8 cellular contexts compared by ENCODE assay signal in genomic region chr16:71927383-71927782, GRCh38. TPM values are rescaled to one million over a fixed set of nuclear protein-coding genes. Genes with fewer than 3 reads are reported as not detected.
DNase-seq lines count a peak whose midpoint lies in the region; ATAC-seq and TF ChIP-seq lines count a peak whose summit lies in the region.

No MANE protein-coding gene starts in this region.

- no peaks in the 10 kb centered on the region for H3K27me3 Mint-ChIP-seq in H9 (ENCODE audit: low read depth)

- H2BK120ac ChIP-seq in H9 (ENCODE audit: low read depth, low read length, poor library complexity, severe bottlenecking) = no peak overlapping the region

- DNase-seq in AG09319 (ENCODE audit: extremely low read depth, low read depth) = peak; percentile 72
- peak; percentile 77 for DNase-seq in MG63
- peak; percentile 72 for DNase-seq in dedifferentiated amniotic fluid mesenchymal stem cell (ENCODE audit: extremely low spot score)
- peak in 1 of 3 donors; percentile 77 for DNase-seq in mucosa of descending colon
- DNase-seq in H9 = no peak
- no peak for DNase-seq in cerebellar cortex (ENCODE audit: low spot score)
- DNase-seq in NCI-H345 treated with DMSO at 0.1 percent for 48 hours (lab: John Stamatoyannopoulos, UW; ENCODE audit: unreplicated experiment) = no peak
- no peak for DNase-seq in NCI-H774 (lab: John Stamatoyannopoulos, UW)

- H3K4me3 Mint-ChIP-seq in H9 = no peak overlapping the region

- whole genome bisulfite sequencing in H9 (ENCODE audit: extremely low coverage, insufficient read length, low lambda C conversion rate) = no CpG with 5 or more reads among the region's 3 CpGs

- no peaks in the 10 kb centered on the region for H3K79me2 ChIP-seq in H9 (ENCODE audit: insufficient read depth, low read length)

- no peak overlapping the region for H3K56ac ChIP-seq in H9 (ENCODE audit: insufficient read length, low read depth, low read length)

- no peaks in the 10 kb centered on the region for H3K23me2 ChIP-seq in H9 (ENCODE audit: insufficient read length, low read depth, low read length, poor library complexity, severe bottlenecking)

- no peaks in the 10 kb centered on the region for H3K79me1 ChIP-seq in H9 (ENCODE audit: insufficient read depth, low read depth, low read length, poor library complexity, severe bottlenecking)

- no peaks in the 10 kb centered on the region for H3K9me3 Mint-ChIP-seq in H9

- no peak overlapping the region for H3K4me2 ChIP-seq in H9 (ENCODE audit: insufficient read depth, insufficient read length, low read length)

- H3K4me1 Mint-ChIP-seq in H9 = no peaks in the 10 kb centered on the region

- H3K27ac ChIP-seq in H9 (ENCODE audit: insufficient read length, low read depth, low read length) = no peak overlapping the region

- no peak overlapping the region for H4K91ac ChIP-seq in H9 (ENCODE audit: insufficient read length, low read depth, low read length)

- peaks cover 51 to 92% (median 75%) of the 10 kb centered on the region in 3 experiments; a peak in 6 of 7 replicates for H3K36me3 Mint-ChIP-seq in H9 (ENCODE audit: insufficient read depth in 1 of 3, low read depth in 3 of 3)

- peaks cover 2% of the 10 kb centered on the region for H4K20me1 ChIP-seq in H9 (ENCODE audit: control insufficient read depth, insufficient read depth, insufficient read length)

- no peak overlapping the region for H2AK5ac ChIP-seq in H9 (ENCODE audit: insufficient read length, low read length)

- no peak overlapping the region for H3K9ac ChIP-seq in H9 (ENCODE audit: extremely low read depth, insufficient read length, low read length)

- no peak overlapping the region for H3K4ac ChIP-seq in H9 (ENCODE audit: low read depth, low read length)

- H2AFZ ChIP-seq in H9 (ENCODE audit: low read length) = no peak overlapping the region

- H2BK12ac ChIP-seq in H9 (ENCODE audit: insufficient read length, low read depth, low read length) = no peak overlapping the region

- H3K4me3 ChIP-seq in MG63 = no peak overlapping the region
- H3K4me3 ChIP-seq in mucosa of descending colon = no peak overlapping the region

- no peaks in the 10 kb centered on the region for H3K27me3 ChIP-seq in MG63
- no peaks in the 10 kb centered on the region for H3K27me3 ChIP-seq in H9 (ENCODE audit: insufficient read depth, low read length)

- H4K5ac ChIP-seq in H9 (ENCODE audit: insufficient read length, low read depth, low read length) = no peak overlapping the region

- ATAC-seq in mucosa of descending colon = peak; percentile 81

- no peak overlapping the region for H2BK15ac ChIP-seq in H9 (ENCODE audit: low read depth, low read length)

- intact Hi-C loops in mucosa of descending colon (cut with DNase I, micrococcal nuclease) = no loop called here

- no peak overlapping the region for H2BK5ac ChIP-seq in H9 (ENCODE audit: insufficient read length, low read length)

- no peak overlapping the region for H3K14ac ChIP-seq in H9 (ENCODE audit: insufficient read depth, low read length)

- H3K4me1 ChIP-seq in mucosa of descending colon (ENCODE audit: low read depth) = peaks cover 33% of the 10 kb centered on the region
- no peaks in the 10 kb centered on the region for H3K4me1 ChIP-seq in H9 (ENCODE audit: insufficient read depth, low read length)

- TF ChIP-seq CTCF in AG09319 (IDR thresholded peaks at IDR 0.05; ENCODE audit: low read depth, low read length) (no peak), mucosa of descending colon (IDR thresholded peaks at IDR 0.05) (no peak), H9 (conservative IDR thresholded peaks at IDR 0.05) (no peak)

- H3K9me3 ChIP-seq in MG63 (no peaks in the 10 kb centered on the region), mucosa of descending colon (no peaks in the 10 kb centered on the region), H9 (ENCODE audit: control insufficient read depth, low read depth, low read length) (no peaks in the 10 kb centered on the region)

- H3K36me3 ChIP-seq in MG63 (peaks cover 39% of the 10 kb centered on the region), mucosa of descending colon (ENCODE audit: low read depth) (peaks cover 11% of the 10 kb centered on the region)

- no peak overlapping the region for H3T11ph ChIP-seq in H9 (ENCODE audit: low read length)

- H3K27ac Mint-ChIP-seq in H9 = no peak overlapping the region

- H3K23ac ChIP-seq in H9 (ENCODE audit: insufficient read length, low read depth, low read length) = no peak overlapping the region

- no peak overlapping the region for H2BK20ac ChIP-seq in H9 (ENCODE audit: low read depth, low read length, poor library complexity, severe bottlenecking)

- H4K8ac ChIP-seq in H9 (replicated peaks; ENCODE audit: insufficient read length, low read depth, low read length) = no peak overlapping the region

- no peak overlapping the region for H3K18ac ChIP-seq in H9 (ENCODE audit: insufficient read length, low read depth, low read length)

RNA-seq across cellular contexts. Expression of gene IST1, which starts 32.1 kb away (rescaled TPM):
- 93.5 and 95.1 TPM in 2 replicates for total RNA-seq in MG63 (2014; rRNA removed; shearing (Covaris generic); ENCODE audit: low replicate concordance)
- total RNA-seq in mucosa of descending colon (100 to 1,000 TPM; 223 to 278 (median 228) TPM), H9 (2021) (263 and 264 TPM in 2 replicates)

RNA-seq across cellular contexts. Expression of gene ZNF821, which starts 43.4 kb away (rescaled TPM):
- 4.3 and 17.7 TPM in 2 replicates for total RNA-seq in MG63 (2014; rRNA removed; shearing (Covaris generic); ENCODE audit: low replicate concordance)
- total RNA-seq in mucosa of descending colon (10 to 100 TPM; 10.2 to 13.7 (median 12.7) TPM), H9 (2021) (11.6 and 12.5 TPM in 2 replicates)

Comparison
In these comparisons a context has a peak if more than half of its experiments do, and no peak if none do; other contexts are left out.
1. DNase-seq: peak in AG09319 (single experiment), MG63 (single experiment) and dedifferentiated amniotic fluid mesenchymal stem cell (single experiment); none in H9 (single experiment), cerebellar cortex (single experiment), NCI-H345 treated with DMSO at 0.1 percent for 48 hours (single experiment) and NCI-H774 (single experiment).